In genomic region chr2:47653909-47654789, GRCh38 we compare ENCODE assay signal across 8 cellular contexts.
DNase-seq lines count a peak whose midpoint lies in the region; ATAC-seq, FAIRE-seq and TF ChIP-seq lines count a peak whose summit lies in the region.

No MANE protein-coding gene starts in this region.

- intact Hi-C loops in pancreas (cut with DNase I): no loop called here

- peak; percentile 77 to 80 (median 80) for ATAC-seq in pancreas
- no peak for ATAC-seq in HG02938 (IDR thresholded peaks at IDR 0.05; ENCODE audit: unreplicated experiment)
- ATAC-seq in GM21381 (IDR thresholded peaks at IDR 0.05; ENCODE audit: unreplicated experiment): no peak

- TF ChIP-seq CTCF in GM06990 (IDR thresholded peaks at IDR 0.05; ENCODE audit: insufficient read depth, low read length, poor library complexity, severe bottlenecking) (peak; percentile 48), pancreas (IDR thresholded peaks at IDR 0.05) (peak in 1 of 4 donors; percentile 7)

- H3K4me1 ChIP-seq in pancreas: peaks cover 0 to 15% (median 9%) of the 10 kb centered on the region in 3 donors

- H3K36me3 ChIP-seq in GM06990 (ENCODE audit: control insufficient read depth, insufficient read depth, low read length): no peaks in the 10 kb centered on the region
- no peaks in the 10 kb centered on the region for H3K36me3 ChIP-seq in pancreas

- 34 to 36% methylated on average over 20 of the region's 20 CpGs for WGBS in pancreas, 2 donors

- DNase-seq in GM06990 (ENCODE audit: extremely low read depth, insufficient read length) (peak; percentile 25), NCI-H2227 (lab: John Stamatoyannopoulos, UW; ENCODE audit: unreplicated experiment) (peak; percentile 29), dermis blood vessel endothelial cell (peak; percentile 52), pancreas (peak in 5 of 6 donors; percentile 29 to 50 (median 42)), 8988T (no peak), HPDE6-E6E7 (ENCODE audit: extremely low spot score) (no peak)

- H3K27me3 ChIP-seq in GM06990 (replicated peaks; ENCODE audit: control insufficient read depth, insufficient read depth, low read length): no peaks in the 10 kb centered on the region
- H3K27me3 ChIP-seq in pancreas: no peaks in the 10 kb centered on the region

- no peak for FAIRE-seq in pancreas (lab: Jason Lieb, UNC)

- no peak overlapping the region for H3K27ac ChIP-seq in pancreas

- H3K4me3 ChIP-seq in GM06990 (replicated peaks; ENCODE audit: low read depth, low read length) (no peak overlapping the region), pancreas (no peak overlapping the region)

- no peaks in the 10 kb centered on the region for H3K9me3 ChIP-seq in pancreas

Comparison
In these comparisons a context has a peak if more than half of its experiments do, and no peak if none do; other contexts are left out.
1. DNase-seq: peak in GM06990 (single experiment), NCI-H2227 (single experiment), dermis blood vessel endothelial cell (single experiment) and pancreas (5 of 6); none in 8988T (single experiment) and HPDE6-E6E7 (single experiment).
2. ATAC-seq: peak in pancreas (4 of 4); none in HG02938 (single experiment) and GM21381 (single experiment).